In genomic region chr17:66348605-66349165, GRCh38 we compare ENCODE assay signal across 1 cellular context.
TF ChIP-seq lines count a peak whose summit lies in the region.

No MANE protein-coding gene starts in this region.

TF ChIP-seq in GM23338, 12 proteins besides CTCF, POLR2A, EP300 and RAD21 (continued from another document):
- no peak for TF ChIP-seq ZNF462 (CRISPR knock-in tag; IDR thresholded peaks at IDR 0.05)
- TF ChIP-seq JUNB (IDR thresholded peaks at IDR 0.05; ENCODE audit: unreplicated experiment), result no peak
- TF ChIP-seq ZNF114 (CRISPR knock-in tag; IDR thresholded peaks at IDR 0.05), result no peak
- no peak for TF ChIP-seq EZH2 (IDR thresholded peaks at IDR 0.05; ENCODE audit: low read depth, unreplicated experiment)
